25 cellular contexts compared by ENCODE assay signal in the genomic region with DNA sequence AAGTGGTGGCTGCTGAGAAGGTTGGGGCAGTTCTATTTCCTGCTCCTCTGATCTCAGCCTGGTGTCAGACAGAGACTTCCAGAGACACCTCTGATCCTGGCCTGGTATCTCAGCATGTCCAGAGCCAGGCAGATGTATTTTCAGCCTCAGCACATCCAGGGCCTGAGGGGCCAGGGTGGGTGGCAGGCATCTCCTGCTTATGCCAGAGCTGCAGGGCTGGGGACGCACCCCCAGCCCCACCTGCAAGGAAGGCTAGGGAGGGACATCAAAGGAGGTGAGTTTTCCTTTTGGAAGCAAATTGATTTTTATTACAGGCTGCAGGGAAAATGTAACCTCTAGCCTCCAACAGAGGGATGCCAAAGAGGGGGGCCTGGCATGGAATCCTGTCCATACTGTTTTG. TPM values are rescaled to one million over a fixed set of nuclear protein-coding genes. Genes with fewer than 3 reads are reported as not detected.
"Had no signal": no experiment of that assay in that cellular context is flagged by ENCODE, and none has a peak within 500 bp of the region (broad histone marks: within the 10 kb centered on the region; RNA-seq: fewer than 3 reads in every experiment).

No MANE protein-coding gene starts in this region.

- H3K4me3 ChIP-seq: esophagus squamous epithelium, pancreas, right lobe of liver, smooth muscle cell, stomach, tibial artery had no signal

- H3K4me1 Mint-ChIP-seq: neural crest cell had no signal

- H3K27ac ChIP-seq: neutrophil, pancreas, right lobe of liver, stomach, tibial artery had no signal

- H3K36me3 ChIP-seq: esophagus squamous epithelium, neutrophil, pancreas, right lobe of liver, stomach, tibial artery had no signal

- H3K4me1 ChIP-seq: pancreas, right lobe of liver, stomach, tibial artery had no signal

- H3K27ac Mint-ChIP-seq: effector memory CD8-positive, alpha-beta T cell; immature natural killer cell; naive thymus-derived CD8-positive, alpha-beta T cell; progenitor cell of endocrine pancreas; stimulated activated effector memory CD8-positive, alpha-beta T cell treated with anti-CD3 and anti-CD28 coated beads, Interleukin-12 subunit alpha, Interleukin-12 subunit beta, amount 100 ng/mL, for 72 hours; type B pancreatic cell had no signal

- H3K9me3 Mint-ChIP-seq: immature natural killer cell; neural crest cell; stimulated activated effector memory CD8-positive, alpha-beta T cell treated with anti-CD3 and anti-CD28 coated beads, Interleukin-12 subunit alpha, Interleukin-12 subunit beta, amount 100 ng/mL, for 72 hours had no signal

- H3K36me3 Mint-ChIP-seq: immature natural killer cell; stimulated activated effector memory CD8-positive, alpha-beta T cell treated with anti-CD3 and anti-CD28 coated beads, Interleukin-12 subunit alpha, Interleukin-12 subunit beta, amount 100 ng/mL, for 72 hours; type B pancreatic cell had no signal

- ATAC-seq: effector memory CD8-positive, alpha-beta T cell; naive thymus-derived CD8-positive, alpha-beta T cell; pancreas; right lobe of liver had no signal

- DNase-seq: cortex of kidney; effector memory CD8-positive, alpha-beta T cell; erythroblast; esophagus squamous epithelium; foreskin melanocyte; glutamatergic neuron; immature natural killer cell; mesendoderm; midbrain; stimulated activated CD4-positive, alpha-beta T cell treated with anti-CD3 and anti-CD28 coated beads, Interleukin-2, amount 100 ng/mL, for 24 hours; stimulated activated CD4-positive, alpha-beta T cell treated with anti-CD3 and anti-CD28 coated beads, Interleukin-4, amount 100 ng/mL, for 24 hours; stimulated activated naive CD4-positive, alpha-beta T cell treated with Interleukin-2 at 50 U/mL for 16 hours; stomach had no signal

- H3K27me3 ChIP-seq: pancreas, right lobe of liver had no signal

- H3K4me3 Mint-ChIP-seq: effector memory CD8-positive, alpha-beta T cell; immature natural killer cell; neural crest cell; type B pancreatic cell had no signal

- H3K9me3 ChIP-seq: neutrophil, pancreas, right lobe of liver had no signal

RNA-seq across cellular contexts. Expression of a gene that starts 36.7 kb away (rescaled TPM):
- total RNA-seq: myocyte; naive thymus-derived CD8-positive, alpha-beta T cell; subcutaneous adipose tissue had no signal
- polyA plus RNA-seq: immature natural killer cell; naive thymus-derived CD8-positive, alpha-beta T cell had no signal
